1 cellular context compared by ENCODE assay signal in genomic region chr13:99200433-99201167, GRCh38.
TF ChIP-seq lines count a peak whose summit lies in the region.

Gene UBAC2, plus strand, starts transcription at chr13:99200854. Its CDS starts 55 bp downstream, at chr13:99200909.

TF ChIP-seq in HepG2, 621 proteins besides CTCF, POLR2A, EP300 and RAD21 (continued from another document and continues in another):
- TF ChIP-seq ZBTB10 (CRISPR knock-in tag; IDR thresholded peaks at IDR 0.05; ENCODE audit: borderline replicate concordance), result peak; percentile 53; the same call in 1 of the 2 replicates
- no peak for TF ChIP-seq ZNF337 (CRISPR knock-in tag; IDR thresholded peaks at IDR 0.05; ENCODE audit: borderline replicate concordance, low read depth)
- TF ChIP-seq E2F2 (CRISPR knock-in tag; IDR thresholded peaks at IDR 0.05; ENCODE audit: borderline replicate concordance), result no peak
- TF ChIP-seq NR2C2 (CRISPR knock-in tag; IDR thresholded peaks at IDR 0.05; ENCODE audit: borderline replicate concordance), result peak; percentile 38; the same call in 1 of the 2 replicates
- TF ChIP-seq ZSCAN31 (CRISPR knock-in tag; IDR thresholded peaks at IDR 0.05; ENCODE audit: low read depth), result no peak
- TF ChIP-seq ZNF414 (CRISPR knock-in tag; IDR thresholded peaks at IDR 0.05), result no peak
- peak; percentile 79 for TF ChIP-seq ARNT2 (CRISPR knock-in tag; IDR thresholded peaks at IDR 0.05; ENCODE audit: low read depth)
- TF ChIP-seq GABPA (IDR thresholded peaks at IDR 0.05; ENCODE audit: low read depth, low read length), result peak; percentile 87
- peak; percentile 89 for TF ChIP-seq GABPA (CRISPR knock-in tag; IDR thresholded peaks at IDR 0.05; ENCODE audit: low read depth)
- TF ChIP-seq ZNF33B (CRISPR knock-in tag; IDR thresholded peaks at IDR 0.05), result no peak
- TF ChIP-seq ZNF839 (CRISPR knock-in tag; IDR thresholded peaks at IDR 0.05; ENCODE audit: borderline replicate concordance), result no peak
- TF ChIP-seq ZBTB2 (CRISPR knock-in tag; IDR thresholded peaks at IDR 0.05; ENCODE audit: low read depth), result no peak
- no peak for TF ChIP-seq ZNF382 (CRISPR knock-in tag; IDR thresholded peaks at IDR 0.05; ENCODE audit: borderline replicate concordance)
- no peak for TF ChIP-seq ZNF407 (CRISPR knock-in tag; IDR thresholded peaks at IDR 0.05; ENCODE audit: not compliant biosample characterization)
- TF ChIP-seq SSRP1 (CRISPR knock-in tag; IDR thresholded peaks at IDR 0.05), result no peak
- TF ChIP-seq ZBTB4 (CRISPR knock-in tag; IDR thresholded peaks at IDR 0.05; ENCODE audit: borderline replicate concordance), result 0 out of 2 replicates have a peak, but pooled peaks have one; percentile 48
- TF ChIP-seq, protein P1, sequence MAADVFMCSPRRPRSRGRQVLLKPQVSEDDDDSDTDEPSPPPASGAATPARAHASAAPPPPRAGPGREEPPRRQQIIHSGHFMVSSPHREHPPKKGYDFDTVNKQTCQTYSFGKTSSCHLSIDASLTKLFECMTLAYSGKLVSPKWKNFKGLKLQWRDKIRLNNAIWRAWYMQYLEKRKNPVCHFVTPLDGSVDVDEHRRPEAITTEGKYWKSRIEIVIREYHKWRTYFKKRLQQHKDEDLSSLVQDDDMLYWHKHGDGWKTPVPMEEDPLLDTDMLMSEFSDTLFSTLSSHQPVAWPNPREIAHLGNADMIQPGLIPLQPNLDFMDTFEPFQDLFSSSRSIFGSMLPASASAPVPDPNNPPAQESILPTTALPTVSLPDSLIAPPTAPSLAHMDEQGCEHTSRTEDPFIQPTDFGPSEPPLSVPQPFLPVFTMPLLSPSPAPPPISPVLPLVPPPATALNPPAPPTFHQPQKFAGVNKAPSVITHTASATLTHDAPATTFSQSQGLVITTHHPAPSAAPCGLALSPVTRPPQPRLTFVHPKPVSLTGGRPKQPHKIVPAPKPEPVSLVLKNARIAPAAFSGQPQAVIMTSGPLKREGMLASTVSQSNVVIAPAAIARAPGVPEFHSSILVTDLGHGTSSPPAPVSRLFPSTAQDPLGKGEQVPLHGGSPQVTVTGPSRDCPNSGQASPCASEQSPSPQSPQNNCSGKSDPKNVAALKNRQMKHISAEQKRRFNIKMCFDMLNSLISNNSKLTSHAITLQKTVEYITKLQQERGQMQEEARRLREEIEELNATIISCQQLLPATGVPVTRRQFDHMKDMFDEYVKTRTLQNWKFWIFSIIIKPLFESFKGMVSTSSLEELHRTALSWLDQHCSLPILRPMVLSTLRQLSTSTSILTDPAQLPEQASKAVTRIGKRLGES (CRISPR knock-in tag; IDR thresholded peaks at IDR 0.05; ENCODE audit: borderline replicate concordance), result no peak
- no peak for TF ChIP-seq ARHGAP35 (CRISPR knock-in tag; IDR thresholded peaks at IDR 0.05; ENCODE audit: borderline replicate concordance)
- TF ChIP-seq ZNF598 (CRISPR knock-in tag; IDR thresholded peaks at IDR 0.05; ENCODE audit: borderline replicate concordance), result no peak
- TF ChIP-seq RFX3 (CRISPR knock-in tag; IDR thresholded peaks at IDR 0.05), result no peak
- no peak for TF ChIP-seq MTA1 (CRISPR knock-in tag; IDR thresholded peaks at IDR 0.05; ENCODE audit: borderline replicate concordance)
- TF ChIP-seq HNF4A (CRISPR knock-in tag; IDR thresholded peaks at IDR 0.05), result no peak
- no peak for TF ChIP-seq TCF12 (IDR thresholded peaks at IDR 0.05)
- TF ChIP-seq TCF12 (CRISPR knock-in tag; IDR thresholded peaks at IDR 0.05), result no peak; the same call in 1 of the 2 replicates
- TF ChIP-seq, protein P2, sequence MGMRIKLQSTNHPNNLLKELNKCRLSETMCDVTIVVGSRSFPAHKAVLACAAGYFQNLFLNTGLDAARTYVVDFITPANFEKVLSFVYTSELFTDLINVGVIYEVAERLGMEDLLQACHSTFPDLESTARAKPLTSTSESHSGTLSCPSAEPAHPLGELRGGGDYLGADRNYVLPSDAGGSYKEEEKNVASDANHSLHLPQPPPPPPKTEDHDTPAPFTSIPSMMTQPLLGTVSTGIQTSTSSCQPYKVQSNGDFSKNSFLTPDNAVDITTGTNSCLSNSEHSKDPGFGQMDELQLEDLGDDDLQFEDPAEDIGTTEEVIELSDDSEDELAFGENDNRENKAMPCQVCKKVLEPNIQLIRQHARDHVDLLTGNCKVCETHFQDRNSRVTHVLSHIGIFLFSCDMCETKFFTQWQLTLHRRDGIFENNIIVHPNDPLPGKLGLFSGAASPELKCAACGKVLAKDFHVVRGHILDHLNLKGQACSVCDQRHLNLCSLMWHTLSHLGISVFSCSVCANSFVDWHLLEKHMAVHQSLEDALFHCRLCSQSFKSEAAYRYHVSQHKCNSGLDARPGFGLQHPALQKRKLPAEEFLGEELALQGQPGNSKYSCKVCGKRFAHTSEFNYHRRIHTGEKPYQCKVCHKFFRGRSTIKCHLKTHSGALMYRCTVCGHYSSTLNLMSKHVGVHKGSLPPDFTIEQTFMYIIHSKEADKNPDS (CRISPR knock-in tag; IDR thresholded peaks at IDR 0.05), result no peak
- TF ChIP-seq SMAD1 (CRISPR knock-in tag; IDR thresholded peaks at IDR 0.05; ENCODE audit: borderline replicate concordance, low read depth), result no peak
- TF ChIP-seq, protein P3, sequence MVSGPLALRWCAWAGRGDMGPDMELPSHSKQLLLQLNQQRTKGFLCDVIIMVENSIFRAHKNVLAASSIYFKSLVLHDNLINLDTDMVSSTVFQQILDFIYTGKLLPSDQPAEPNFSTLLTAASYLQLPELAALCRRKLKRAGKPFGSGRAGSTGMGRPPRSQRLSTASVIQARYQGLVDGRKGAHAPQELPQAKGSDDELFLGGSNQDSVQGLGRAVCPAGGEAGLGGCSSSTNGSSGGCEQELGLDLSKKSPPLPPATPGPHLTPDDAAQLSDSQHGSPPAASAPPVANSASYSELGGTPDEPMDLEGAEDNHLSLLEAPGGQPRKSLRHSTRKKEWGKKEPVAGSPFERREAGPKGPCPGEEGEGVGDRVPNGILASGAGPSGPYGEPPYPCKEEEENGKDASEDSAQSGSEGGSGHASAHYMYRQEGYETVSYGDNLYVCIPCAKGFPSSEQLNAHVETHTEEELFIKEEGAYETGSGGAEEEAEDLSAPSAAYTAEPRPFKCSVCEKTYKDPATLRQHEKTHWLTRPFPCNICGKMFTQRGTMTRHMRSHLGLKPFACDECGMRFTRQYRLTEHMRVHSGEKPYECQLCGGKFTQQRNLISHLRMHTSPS (CRISPR knock-in tag; IDR thresholded peaks at IDR 0.05; ENCODE audit: low read depth), result no peak
- no peak for TF ChIP-seq MAFF (IDR thresholded peaks at IDR 0.05; ENCODE audit: low read depth, low read length)
